In the genomic region with DNA sequence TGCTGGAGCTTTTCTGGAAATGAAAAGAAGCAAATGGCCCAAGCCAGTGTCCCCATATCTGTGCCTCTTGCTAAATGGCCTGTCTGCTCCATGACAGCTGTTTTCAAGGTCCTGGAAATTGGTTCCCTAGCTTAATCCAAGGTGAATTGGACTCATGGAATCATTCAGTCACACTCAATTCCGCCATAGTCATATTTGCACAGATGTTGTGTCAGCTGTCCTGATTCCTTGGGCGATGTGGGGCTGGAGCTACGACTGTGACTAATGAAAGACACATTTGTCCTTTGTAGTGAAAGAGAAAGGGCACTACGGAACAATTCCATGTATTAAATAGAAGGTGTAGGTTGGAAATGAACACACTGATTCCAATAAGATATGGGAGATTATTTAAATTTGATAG, we compare ENCODE assay signal across 1 cellular context.
TF ChIP-seq lines count a peak whose summit lies in the region.

No MANE protein-coding gene starts in this region.

TF ChIP-seq in GM23338, 12 proteins besides CTCF, POLR2A, EP300 and RAD21:
- TF ChIP-seq, protein P1, sequence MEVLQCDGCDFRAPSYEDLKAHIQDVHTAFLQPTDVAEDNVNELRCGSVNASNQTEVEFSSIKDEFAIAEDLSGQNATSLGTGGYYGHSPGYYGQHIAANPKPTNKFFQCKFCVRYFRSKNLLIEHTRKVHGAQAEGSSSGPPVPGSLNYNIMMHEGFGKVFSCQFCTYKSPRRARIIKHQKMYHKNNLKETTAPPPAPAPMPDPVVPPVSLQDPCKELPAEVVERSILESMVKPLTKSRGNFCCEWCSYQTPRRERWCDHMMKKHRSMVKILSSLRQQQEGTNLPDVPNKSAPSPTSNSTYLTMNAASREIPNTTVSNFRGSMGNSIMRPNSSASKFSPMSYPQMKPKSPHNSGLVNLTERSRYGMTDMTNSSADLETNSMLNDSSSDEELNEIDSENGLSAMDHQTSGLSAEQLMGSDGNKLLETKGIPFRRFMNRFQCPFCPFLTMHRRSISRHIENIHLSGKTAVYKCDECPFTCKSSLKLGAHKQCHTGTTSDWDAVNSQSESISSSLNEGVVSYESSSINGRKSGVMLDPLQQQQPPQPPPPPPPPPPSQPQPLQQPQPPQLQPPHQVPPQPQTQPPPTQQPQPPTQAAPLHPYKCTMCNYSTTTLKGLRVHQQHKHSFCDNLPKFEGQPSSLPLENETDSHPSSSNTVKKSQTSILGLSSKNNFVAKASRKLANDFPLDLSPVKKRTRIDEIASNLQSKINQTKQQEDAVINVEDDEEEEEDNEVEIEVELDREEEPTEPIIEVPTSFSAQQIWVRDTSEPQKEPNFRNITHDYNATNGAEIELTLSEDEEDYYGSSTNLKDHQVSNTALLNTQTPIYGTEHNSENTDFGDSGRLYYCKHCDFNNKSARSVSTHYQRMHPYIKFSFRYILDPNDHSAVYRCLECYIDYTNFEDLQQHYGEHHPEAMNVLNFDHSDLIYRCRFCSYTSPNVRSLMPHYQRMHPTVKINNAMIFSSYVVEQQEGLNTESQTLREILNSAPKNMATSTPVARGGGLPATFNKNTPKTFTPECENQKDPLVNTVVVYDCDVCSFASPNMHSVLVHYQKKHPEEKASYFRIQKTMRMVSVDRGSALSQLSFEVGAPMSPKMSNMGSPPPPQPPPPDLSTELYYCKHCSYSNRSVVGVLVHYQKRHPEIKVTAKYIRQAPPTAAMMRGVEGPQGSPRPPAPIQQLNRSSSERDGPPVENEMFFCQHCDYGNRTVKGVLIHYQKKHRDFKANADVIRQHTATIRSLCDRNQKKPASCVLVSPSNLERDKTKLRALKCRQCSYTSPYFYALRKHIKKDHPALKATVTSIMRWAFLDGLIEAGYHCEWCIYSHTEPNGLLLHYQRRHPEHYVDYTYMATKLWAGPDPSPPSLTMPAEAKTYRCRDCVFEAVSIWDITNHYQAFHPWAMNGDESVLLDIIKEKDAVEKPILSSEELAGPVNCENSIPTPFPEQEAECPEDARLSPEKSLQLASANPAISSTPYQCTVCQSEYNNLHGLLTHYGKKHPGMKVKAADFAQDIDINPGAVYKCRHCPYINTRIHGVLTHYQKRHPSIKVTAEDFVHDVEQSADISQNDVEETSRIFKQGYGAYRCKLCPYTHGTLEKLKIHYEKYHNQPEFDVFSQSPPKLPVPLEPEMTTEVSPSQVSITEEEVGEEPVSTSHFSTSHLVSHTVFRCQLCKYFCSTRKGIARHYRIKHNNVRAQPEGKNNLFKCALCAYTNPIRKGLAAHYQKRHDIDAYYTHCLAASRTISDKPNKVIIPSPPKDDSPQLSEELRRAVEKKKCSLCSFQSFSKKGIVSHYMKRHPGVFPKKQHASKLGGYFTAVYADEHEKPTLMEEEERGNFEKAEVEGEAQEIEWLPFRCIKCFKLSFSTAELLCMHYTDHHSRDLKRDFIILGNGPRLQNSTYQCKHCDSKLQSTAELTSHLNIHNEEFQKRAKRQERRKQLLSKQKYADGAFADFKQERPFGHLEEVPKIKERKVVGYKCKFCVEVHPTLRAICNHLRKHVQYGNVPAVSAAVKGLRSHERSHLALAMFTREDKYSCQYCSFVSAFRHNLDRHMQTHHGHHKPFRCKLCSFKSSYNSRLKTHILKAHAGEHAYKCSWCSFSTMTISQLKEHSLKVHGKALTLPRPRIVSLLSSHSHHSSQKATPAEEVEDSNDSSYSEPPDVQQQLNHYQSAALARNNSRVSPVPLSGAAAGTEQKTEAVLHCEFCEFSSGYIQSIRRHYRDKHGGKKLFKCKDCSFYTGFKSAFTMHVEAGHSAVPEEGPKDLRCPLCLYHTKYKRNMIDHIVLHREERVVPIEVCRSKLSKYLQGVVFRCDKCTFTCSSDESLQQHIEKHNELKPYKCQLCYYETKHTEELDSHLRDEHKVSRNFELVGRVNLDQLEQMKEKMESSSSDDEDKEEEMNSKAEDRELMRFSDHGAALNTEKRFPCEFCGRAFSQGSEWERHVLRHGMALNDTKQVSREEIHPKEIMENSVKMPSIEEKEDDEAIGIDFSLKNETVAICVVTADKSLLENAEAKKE (CRISPR knock-in tag; IDR thresholded peaks at IDR 0.05) = no peak
- TF ChIP-seq, protein P2, sequence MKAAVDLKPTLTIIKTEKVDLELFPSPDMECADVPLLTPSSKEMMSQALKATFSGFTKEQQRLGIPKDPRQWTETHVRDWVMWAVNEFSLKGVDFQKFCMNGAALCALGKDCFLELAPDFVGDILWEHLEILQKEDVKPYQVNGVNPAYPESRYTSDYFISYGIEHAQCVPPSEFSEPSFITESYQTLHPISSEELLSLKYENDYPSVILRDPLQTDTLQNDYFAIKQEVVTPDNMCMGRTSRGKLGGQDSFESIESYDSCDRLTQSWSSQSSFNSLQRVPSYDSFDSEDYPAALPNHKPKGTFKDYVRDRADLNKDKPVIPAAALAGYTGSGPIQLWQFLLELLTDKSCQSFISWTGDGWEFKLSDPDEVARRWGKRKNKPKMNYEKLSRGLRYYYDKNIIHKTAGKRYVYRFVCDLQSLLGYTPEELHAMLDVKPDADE (IDR thresholded peaks at IDR 0.05) = no peak
- TF ChIP-seq EZH2phosphoT487 (IDR thresholded peaks at IDR 0.05; ENCODE audit: unreplicated experiment) = no peak
- TF ChIP-seq CREB1 (CRISPR knock-in tag; IDR thresholded peaks at IDR 0.05; ENCODE audit: low read depth) = no peak
- TF ChIP-seq POLR2AphosphoS5 (IDR thresholded peaks at IDR 0.05; ENCODE audit: low read depth) = no peak
- TF ChIP-seq ZNF331 (CRISPR knock-in tag; IDR thresholded peaks at IDR 0.05; ENCODE audit: low read depth) = no peak
- TF ChIP-seq STAT1 (IDR thresholded peaks at IDR 0.05; ENCODE audit: unreplicated experiment) = no peak
- no peak for TF ChIP-seq ZNF114 (CRISPR knock-in tag; IDR thresholded peaks at IDR 0.05)
- TF ChIP-seq EZH2 (IDR thresholded peaks at IDR 0.05; ENCODE audit: low read depth, unreplicated experiment) = no peak
- TF ChIP-seq, protein P3, sequence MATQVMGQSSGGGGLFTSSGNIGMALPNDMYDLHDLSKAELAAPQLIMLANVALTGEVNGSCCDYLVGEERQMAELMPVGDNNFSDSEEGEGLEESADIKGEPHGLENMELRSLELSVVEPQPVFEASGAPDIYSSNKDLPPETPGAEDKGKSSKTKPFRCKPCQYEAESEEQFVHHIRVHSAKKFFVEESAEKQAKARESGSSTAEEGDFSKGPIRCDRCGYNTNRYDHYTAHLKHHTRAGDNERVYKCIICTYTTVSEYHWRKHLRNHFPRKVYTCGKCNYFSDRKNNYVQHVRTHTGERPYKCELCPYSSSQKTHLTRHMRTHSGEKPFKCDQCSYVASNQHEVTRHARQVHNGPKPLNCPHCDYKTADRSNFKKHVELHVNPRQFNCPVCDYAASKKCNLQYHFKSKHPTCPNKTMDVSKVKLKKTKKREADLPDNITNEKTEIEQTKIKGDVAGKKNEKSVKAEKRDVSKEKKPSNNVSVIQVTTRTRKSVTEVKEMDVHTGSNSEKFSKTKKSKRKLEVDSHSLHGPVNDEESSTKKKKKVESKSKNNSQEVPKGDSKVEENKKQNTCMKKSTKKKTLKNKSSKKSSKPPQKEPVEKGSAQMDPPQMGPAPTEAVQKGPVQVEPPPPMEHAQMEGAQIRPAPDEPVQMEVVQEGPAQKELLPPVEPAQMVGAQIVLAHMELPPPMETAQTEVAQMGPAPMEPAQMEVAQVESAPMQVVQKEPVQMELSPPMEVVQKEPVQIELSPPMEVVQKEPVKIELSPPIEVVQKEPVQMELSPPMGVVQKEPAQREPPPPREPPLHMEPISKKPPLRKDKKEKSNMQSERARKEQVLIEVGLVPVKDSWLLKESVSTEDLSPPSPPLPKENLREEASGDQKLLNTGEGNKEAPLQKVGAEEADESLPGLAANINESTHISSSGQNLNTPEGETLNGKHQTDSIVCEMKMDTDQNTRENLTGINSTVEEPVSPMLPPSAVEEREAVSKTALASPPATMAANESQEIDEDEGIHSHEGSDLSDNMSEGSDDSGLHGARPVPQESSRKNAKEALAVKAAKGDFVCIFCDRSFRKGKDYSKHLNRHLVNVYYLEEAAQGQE (IDR thresholded peaks at IDR 0.05; ENCODE audit: unreplicated experiment) = no peak
- no peak for TF ChIP-seq NANOG (IDR thresholded peaks at IDR 0.05; ENCODE audit: borderline replicate concordance)
- no peak for TF ChIP-seq JUNB (IDR thresholded peaks at IDR 0.05; ENCODE audit: unreplicated experiment)
